ENCODE assay signal across 29 cellular contexts in genomic region chr5:74154526-74154925, GRCh38.
"Had no signal": no experiment of that assay in that cellular context is flagged by ENCODE, and none has a peak within 500 bp of the region (broad histone marks: within the 10 kb centered on the region; RNA-seq: fewer than 3 reads in every experiment).

No MANE protein-coding gene starts in this region.

- H3K27me3 ChIP-seq: colonic mucosa, esophagus muscularis mucosa, esophagus squamous epithelium, foreskin keratinocyte, gastrocnemius medialis, gastroesophageal sphincter, heart left ventricle, heart right ventricle had no signal

- H3K4me3 Mint-ChIP-seq: dendritic cell treated with granulocyte-macrophage colony-stimulating factor and Interleukin-4, amounts not matched to agents 40 ng/mL and 50 ng/mL, for 4 days; effector memory CD8-positive, alpha-beta T cell; endodermal cell had no signal

- H3K4me1 Mint-ChIP-seq: endodermal cell had no signal

- H3K4me3 ChIP-seq: colonic mucosa, coronary artery, dorsolateral prefrontal cortex, esophagus muscularis mucosa, esophagus squamous epithelium, gastrocnemius medialis, gastroesophageal sphincter, heart left ventricle, heart right ventricle had no signal

- H3K9me3 Mint-ChIP-seq: dendritic cell treated with granulocyte-macrophage colony-stimulating factor and Interleukin-4, amounts not matched to agents 40 ng/mL and 50 ng/mL, for 4 days; effector memory CD8-positive, alpha-beta T cell; endodermal cell had no signal

- H3K9me3 ChIP-seq: colonic mucosa, esophagus muscularis mucosa, esophagus squamous epithelium, gastrocnemius medialis, gastroesophageal sphincter, heart left ventricle, heart right ventricle had no signal

- FAIRE-seq: colon, endometrium, endothelial cell of umbilical vein, frontal cortex had no signal

- H3K4me1 ChIP-seq: colonic mucosa, gastrocnemius medialis, heart right ventricle had no signal

- ATAC-seq: effector memory CD8-positive, alpha-beta T cell; esophagus mucosa; foreskin keratinocyte; gastrocnemius medialis; gastroesophageal sphincter; heart left ventricle; heart right ventricle had no signal

- H3K27ac Mint-ChIP-seq: dendritic cell treated with granulocyte-macrophage colony-stimulating factor and Interleukin-4, amounts not matched to agents 40 ng/mL and 50 ng/mL, for 4 days; effector memory CD8-positive, alpha-beta T cell; endodermal cell had no signal

- H3K27ac ChIP-seq: colonic mucosa, coronary artery, dorsolateral prefrontal cortex, epithelial cell of prostate, esophagus muscularis mucosa, esophagus squamous epithelium, foreskin keratinocyte, gastrocnemius medialis, gastroesophageal sphincter, heart left ventricle, heart right ventricle had no signal

- DNase-seq: colonic mucosa; cortex of kidney; dermis blood vessel endothelial cell; dorsolateral prefrontal cortex; effector CD4-positive, alpha-beta T cell; effector CD8-positive, alpha-beta T cell; effector memory CD4-positive, alpha-beta T cell; effector memory CD8-positive, alpha-beta T cell; endodermal cell; erythroblast; esophagus squamous epithelium; foreskin fibroblast; foreskin keratinocyte; foreskin melanocyte; gastrocnemius medialis; glutamatergic neuron; head of caudate nucleus; heart left ventricle; heart right ventricle had no signal

- H3K36me3 ChIP-seq: colonic mucosa, esophagus muscularis mucosa, esophagus squamous epithelium, gastrocnemius medialis, gastroesophageal sphincter, heart left ventricle, heart right ventricle had no signal
